8 cellular contexts compared by ENCODE assay signal in the genomic region with DNA sequence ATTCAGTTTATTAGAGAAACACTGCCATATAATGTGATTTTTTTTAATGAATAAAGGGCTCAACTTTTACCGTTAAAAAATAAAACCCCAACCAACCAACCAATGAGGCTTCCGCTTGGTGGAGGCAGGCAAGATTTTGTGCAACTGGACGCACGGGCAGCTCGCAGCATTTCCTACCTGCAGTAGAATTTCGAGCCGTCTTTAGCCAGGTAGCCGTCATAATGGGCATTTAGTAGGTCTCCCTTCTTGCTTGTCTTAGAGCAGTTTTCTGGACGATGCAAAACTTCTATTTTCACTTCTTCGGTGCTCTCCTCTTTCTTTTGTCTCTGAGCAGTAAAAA. TPM values are rescaled to one million over a fixed set of nuclear protein-coding genes. Genes with fewer than 3 reads are reported as not detected.
A peak's percentile ranks its signal among the peaks of the same experiment; 100 is the strongest.
DNase-seq lines count a peak whose midpoint lies in the region; ATAC-seq and TF ChIP-seq lines count a peak whose summit lies in the region.

No MANE protein-coding gene starts in this region.

- intact Hi-C loops in sigmoid colon (cut with DNase I): loop anchor here (1.0 kb wide), 1 partner anchor 27 kb away; a partner anchor contains a TSS

- WGBS in H9 (ENCODE audit: extremely low coverage, insufficient read length, low lambda C conversion rate): no CpG with 5 or more reads among the region's 10 CpGs
- WGBS in sigmoid colon, 2 donors: 0 to 1% methylated on average over 10 of the region's 10 CpGs

- peaks cover 20 to 31% of the 10 kb centered on the region in 2 experiments for H3K4me1 Mint-ChIP-seq in H9
- peaks cover 34 to 45% (median 43%) of the 10 kb centered on the region in 3 donors for H3K4me1 Mint-ChIP-seq in T-cell

- H3K36me3 Mint-ChIP-seq in H9 (ENCODE audit: insufficient read depth in 1 of 3, low read depth in 3 of 3) (no peaks in the 10 kb centered on the region), T-cell (no peaks in the 10 kb centered on the region)

- no peaks in the 10 kb centered on the region for H4K20me1 ChIP-seq in H9 (ENCODE audit: control insufficient read depth, insufficient read depth, insufficient read length)

- H3K4me1 ChIP-seq in H9 (ENCODE audit: insufficient read depth, low read length): peaks cover 3% of the 10 kb centered on the region; the same call in 1 of the 2 replicates
- peaks cover 0 to 49% (median 41%) of the 10 kb centered on the region in 4 donors for H3K4me1 ChIP-seq in sigmoid colon

- CTCF ChIA-PET in T-cell (lab: Charles Lee): interaction anchor here in 1 of 2 donors (1.5 kb wide), 1 partner anchor 27 kb away, joined by 7 read pairs; a partner anchor contains a TSS

- H3K27ac Mint-ChIP-seq in H9: peak overlapping the region; percentile 86 to 98 (median 97)
- H3K27ac Mint-ChIP-seq in T-cell: peak overlapping the region; percentile 98 to 99

- H3K9ac ChIP-seq in H9 (ENCODE audit: extremely low read depth, insufficient read length, low read length): peak overlapping the region; percentile 85

- no peaks in the 10 kb centered on the region for H3K27me3 ChIP-seq in H9 (ENCODE audit: insufficient read depth, low read length)
- no peaks in the 10 kb centered on the region for H3K27me3 ChIP-seq in sigmoid colon

- H4K5ac ChIP-seq in H9 (ENCODE audit: insufficient read length, low read depth, low read length): peak overlapping the region; percentile 12

- H3K9me3 Mint-ChIP-seq in H9 (no peaks in the 10 kb centered on the region; a peak in 1 of 5 replicates), T-cell (no peaks in the 10 kb centered on the region)

- no peak overlapping the region for H4K91ac ChIP-seq in H9 (ENCODE audit: insufficient read length, low read depth, low read length)

- POLR2A ChIA-PET in T-cell (lab: Charles Lee): no interaction called here

- H3T11ph ChIP-seq in H9 (ENCODE audit: low read length): no peak overlapping the region

- H2AK5ac ChIP-seq in H9 (ENCODE audit: insufficient read length, low read length): no peak overlapping the region

- no peak overlapping the region for H3K56ac ChIP-seq in H9 (ENCODE audit: insufficient read length, low read depth, low read length)

- peak overlapping the region; percentile 82; the same call in 1 of the 2 replicates for H3K14ac ChIP-seq in H9 (ENCODE audit: insufficient read depth, low read length)

- H3K4me2 ChIP-seq in H9 (ENCODE audit: insufficient read depth, insufficient read length, low read length): peak overlapping the region; percentile 98

- H2BK12ac ChIP-seq in H9 (ENCODE audit: insufficient read length, low read depth, low read length): no peak overlapping the region

- H2BK5ac ChIP-seq in H9 (ENCODE audit: insufficient read length, low read length): no peak overlapping the region

- no peak for TF ChIP-seq POLR2A in sigmoid colon (IDR thresholded peaks at IDR 0.05)

- no peak overlapping the region for H2BK120ac ChIP-seq in H9 (ENCODE audit: low read depth, low read length, poor library complexity, severe bottlenecking)

- no peak overlapping the region for H3K27ac ChIP-seq in H9 (ENCODE audit: insufficient read length, low read depth, low read length)
- peak overlapping the region; percentile 88 to 95 (median 92) for H3K27ac ChIP-seq in sigmoid colon

- ATAC-seq in T-cell (replicated peaks in 1 of 4): peak in 1 of 4 experiments; percentile 0
- no peak for ATAC-seq in HG03442 (IDR thresholded peaks at IDR 0.05; ENCODE audit: unreplicated experiment)
- no peak for ATAC-seq in HG02642 (IDR thresholded peaks at IDR 0.05; ENCODE audit: poor library complexity, unreplicated experiment)
- no peak for ATAC-seq in GM19351 (IDR thresholded peaks at IDR 0.05; ENCODE audit: unreplicated experiment)

- H3K23me2 ChIP-seq in H9 (ENCODE audit: insufficient read length, low read depth, low read length, poor library complexity, severe bottlenecking): peaks cover 11% of the 10 kb centered on the region

- H4K8ac ChIP-seq in H9 (replicated peaks; ENCODE audit: insufficient read length, low read depth, low read length): no peak overlapping the region

- no peak overlapping the region for H2BK15ac ChIP-seq in H9 (ENCODE audit: low read depth, low read length)

- no peak overlapping the region for H3K4ac ChIP-seq in H9 (ENCODE audit: low read depth, low read length)

- H3K36me3 ChIP-seq in sigmoid colon: no peaks in the 10 kb centered on the region

- H2BK20ac ChIP-seq in H9 (ENCODE audit: low read depth, low read length, poor library complexity, severe bottlenecking): no peak overlapping the region

- H3K4me3 Mint-ChIP-seq in H9 (peak overlapping the region; percentile 91 to 97), T-cell (peak overlapping the region; percentile 96 to 98 (median 98))

- H3K9me3 ChIP-seq in H9 (ENCODE audit: control insufficient read depth, low read depth, low read length) (no peaks in the 10 kb centered on the region), sigmoid colon (no peaks in the 10 kb centered on the region)

- H3K18ac ChIP-seq in H9 (ENCODE audit: insufficient read length, low read depth, low read length): peak overlapping the region; percentile 83

- H2AFZ ChIP-seq in H9 (ENCODE audit: low read length): peak overlapping the region; percentile 96

- DNase-seq in D341Med (ENCODE audit: low spot score) (peak; percentile 25), H9 (no peak), T-cell (no peak), fibroblast of villous mesenchyme (ENCODE audit: low read depth) (no peak), sigmoid colon (peak; percentile 60)

- H3K79me1 ChIP-seq in H9 (ENCODE audit: insufficient read depth, low read depth, low read length, poor library complexity, severe bottlenecking): no peaks in the 10 kb centered on the region

- H3K23ac ChIP-seq in H9 (ENCODE audit: insufficient read length, low read depth, low read length): no peak overlapping the region

- H3K4me3 ChIP-seq in fibroblast of villous mesenchyme (ENCODE audit: low read depth, low read length) (peak overlapping the region; percentile 78), sigmoid colon (peak overlapping the region; percentile 56 to 97 (median 64))

- H3K27me3 Mint-ChIP-seq in H9 (ENCODE audit: low read depth): no peaks in the 10 kb centered on the region; the same call in 1 of the 2 replicates
- H3K27me3 Mint-ChIP-seq in T-cell: no peaks in the 10 kb centered on the region

- TF ChIP-seq CTCF in H9 (conservative IDR thresholded peaks at IDR 0.05) (no peak), fibroblast of villous mesenchyme (IDR thresholded peaks at IDR 0.05; ENCODE audit: insufficient read depth, low read depth, low read length) (no peak), sigmoid colon (IDR thresholded peaks at IDR 0.05) (no peak)

- peaks cover 3% of the 10 kb centered on the region; the same call in 1 of the 2 replicates for H3K79me2 ChIP-seq in H9 (ENCODE audit: insufficient read depth, low read length)

- TF ChIP-seq EP300 in sigmoid colon (IDR thresholded peaks at IDR 0.05): no peak

RNA-seq across cellular contexts. Expression of a gene that starts 0.3 kb away (rescaled TPM):
- total RNA-seq in H9 (2021): 4.5 and 4.8 TPM in 2 replicates
- 1 to 10 TPM in 2 of 5 donors, under 1 TPM in 2, not detected in 1; 0.44 to 2.5 (median 1.4) TPM for total RNA-seq in T-cell
- total RNA-seq in fibroblast of villous mesenchyme: 31.2 and 38.9 TPM in 2 replicates
- total RNA-seq in sigmoid colon: 10 to 100 TPM; 19.9 to 26.7 (median 22.6) TPM
- 1 to 10 TPM; 1.2 to 5.2 (median 3.6) TPM for polyA plus RNA-seq in sigmoid colon

RNA-seq across cellular contexts. Expression of a gene that starts 2.2 kb away (rescaled TPM):
- total RNA-seq in H9 (2021) (23.5 and 25.9 TPM in 2 replicates), T-cell (10 to 100 TPM; 21.9 to 28.9 (median 24.8) TPM), fibroblast of villous mesenchyme (8.4 and 8.6 TPM in 2 replicates), sigmoid colon (10 to 100 TPM; 13.0 to 22.5 (median 19.7) TPM)
- 1 to 10 TPM; 1.8 to 4.2 (median 2.3) TPM for polyA plus RNA-seq in sigmoid colon

RNA-seq across cellular contexts. Expression of a gene that starts 26.9 kb away (rescaled TPM):
- total RNA-seq in H9 (2021) (4.0 and 4.7 TPM in 2 replicates), T-cell (1 to 10 TPM; 1.8 to 5.2 (median 4.3) TPM), fibroblast of villous mesenchyme (0.97 and 1.3 TPM in 2 replicates), sigmoid colon (1 to 10 TPM; 2.9 to 8.3 (median 4.6) TPM)
- under 1 TPM in 1 of 3 donors, not detected in 2; 0.85 TPM for polyA plus RNA-seq in sigmoid colon

RNA-seq across cellular contexts. Expression of a gene that starts 27.1 kb away (rescaled TPM):
- total RNA-seq in H9 (2021) (60.1 and 61.5 TPM in 2 replicates), T-cell (10 to 100 TPM; 49.4 to 98.7 (median 52.7) TPM), fibroblast of villous mesenchyme (58.9 and 60.9 TPM in 2 replicates), sigmoid colon (10 to 100 TPM; 62.6 to 86.1 (median 76.7) TPM)
- polyA plus RNA-seq in sigmoid colon: 10 to 100 TPM; 25.1 to 25.2 (median 25.2) TPM

Comparison
In these comparisons a context has a peak if more than half of its experiments do, and no peak if none do; other contexts are left out.
1. DNase-seq: peak in D341Med (single experiment) and sigmoid colon (single experiment); none in H9 (single experiment), T-cell (0 of 34) and fibroblast of villous mesenchyme (single experiment).